15 cellular contexts compared by ENCODE assay signal in genomic region chr2:201769664-201770373, GRCh38. TPM values are rescaled to one million over a fixed set of nuclear protein-coding genes. Genes with fewer than 3 reads are reported as not detected.
"Had no signal": no experiment of that assay in that cellular context is flagged by ENCODE, and none has a peak within 500 bp of the region (broad histone marks: within the 10 kb centered on the region; RNA-seq: fewer than 3 reads in every experiment).

No MANE protein-coding gene starts in this region.

- H3K27me3 Mint-ChIP-seq: activated CD4-positive, alpha-beta memory T cell treated with anti-CD3 and anti-CD28 coated beads for 36 hours; activated CD4-positive, alpha-beta T cell treated with anti-CD3 and anti-CD28 coated beads for 36 hours; activated naive CD4-positive, alpha-beta T cell treated with anti-CD3 and anti-CD28 coated beads, Interleukin-2, amount 50 U/mL, for 24 hours had no signal

- H3K9me3 Mint-ChIP-seq: activated naive CD4-positive, alpha-beta T cell treated with anti-CD3 and anti-CD28 coated beads, Interleukin-2, amount 50 U/mL, for 24 hours; activated T-cell treated with anti-CD3 and anti-CD28 coated beads, Interleukin-2, amount 50 U/mL, for 4 hours; naive thymus-derived CD4-positive, alpha-beta T cell; stimulated activated effector memory CD8-positive, alpha-beta T cell treated with anti-CD3 and anti-CD28 coated beads, Interleukin-12 subunit alpha, Interleukin-12 subunit beta, amount 100 ng/mL, for 72 hours had no signal

- H3K4me3 Mint-ChIP-seq: activated CD4-positive, alpha-beta memory T cell treated with anti-CD3 and anti-CD28 coated beads for 36 hours; activated CD4-positive, alpha-beta T cell treated with anti-CD3 and anti-CD28 coated beads for 36 hours; activated naive CD4-positive, alpha-beta T cell treated with anti-CD3 and anti-CD28 coated beads, Interleukin-2, amount 50 U/mL, for 24 hours; activated T-cell treated with anti-CD3 and anti-CD28 coated beads, Interleukin-2, amount 50 U/mL, for 4 hours; naive thymus-derived CD4-positive, alpha-beta T cell; stimulated activated effector memory CD8-positive, alpha-beta T cell treated with anti-CD3 and anti-CD28 coated beads, Interleukin-12 subunit alpha, Interleukin-12 subunit beta, amount 100 ng/mL, for 72 hours had no signal

- H3K9me3 ChIP-seq: adrenal gland, pancreas, thyroid gland had no signal

- H3K27ac ChIP-seq: adrenal gland, pancreas, thyroid gland had no signal

- H3K4me1 ChIP-seq: adrenal gland, thyroid gland had no signal

- H3K4me3 ChIP-seq: adrenal gland, lung, pancreas, SK-N-MC, thyroid gland had no signal

- ATAC-seq: activated CD4-positive, alpha-beta T cell treated with anti-CD3 and anti-CD28 coated beads for 36 hours; activated T-cell treated with anti-CD3 and anti-CD28 coated beads, Interleukin-2, amount 50 U/mL, for 4 hours; naive thymus-derived CD4-positive, alpha-beta T cell; pancreas; stimulated activated effector memory CD8-positive, alpha-beta T cell treated with anti-CD3 and anti-CD28 coated beads, Interleukin-12 subunit alpha, Interleukin-12 subunit beta, amount 100 ng/mL, for 72 hours had no signal

- DNase-seq: activated CD4-positive, alpha-beta memory T cell treated with anti-CD3 and anti-CD28 coated beads for 36 hours; activated CD4-positive, alpha-beta T cell treated with anti-CD3 and anti-CD28 coated beads for 36 hours; activated effector memory CD4-positive, alpha-beta T cell treated with anti-CD3 and anti-CD28 coated beads, Interleukin-2, amount 50 U/mL, for 16 hours; activated T-cell treated with anti-CD3 and anti-CD28 coated beads, Interleukin-2, amount 50 U/mL, for 4 hours; adrenal gland; naive thymus-derived CD4-positive, alpha-beta T cell; pancreas; retina; T-helper 1 cell; thyroid gland had no signal

- H3K27ac Mint-ChIP-seq: activated CD4-positive, alpha-beta memory T cell treated with anti-CD3 and anti-CD28 coated beads for 36 hours; activated CD4-positive, alpha-beta T cell treated with anti-CD3 and anti-CD28 coated beads for 36 hours; activated naive CD4-positive, alpha-beta T cell treated with anti-CD3 and anti-CD28 coated beads, Interleukin-2, amount 50 U/mL, for 24 hours; stimulated activated effector memory CD8-positive, alpha-beta T cell treated with anti-CD3 and anti-CD28 coated beads, Interleukin-12 subunit alpha, Interleukin-12 subunit beta, amount 100 ng/mL, for 72 hours had no signal

- H3K27me3 ChIP-seq: adrenal gland, pancreas, thyroid gland had no signal

RNA-seq across cellular contexts. Expression of gene CDK15, which starts 36.5 kb away (rescaled TPM):
- total RNA-seq: activated CD4-positive, alpha-beta memory T cell treated with anti-CD3 and anti-CD28 coated beads for 36 hours; activated CD4-positive, alpha-beta T cell treated with anti-CD3 and anti-CD28 coated beads for 36 hours; activated T-cell treated with anti-CD3 and anti-CD28 coated beads, Interleukin-2, amount 50 U/mL, for 4 hours; dermis microvascular lymphatic vessel endothelial cell; naive thymus-derived CD4-positive, alpha-beta T cell had no signal
